24 cellular contexts compared by ENCODE assay signal in the genomic region with DNA sequence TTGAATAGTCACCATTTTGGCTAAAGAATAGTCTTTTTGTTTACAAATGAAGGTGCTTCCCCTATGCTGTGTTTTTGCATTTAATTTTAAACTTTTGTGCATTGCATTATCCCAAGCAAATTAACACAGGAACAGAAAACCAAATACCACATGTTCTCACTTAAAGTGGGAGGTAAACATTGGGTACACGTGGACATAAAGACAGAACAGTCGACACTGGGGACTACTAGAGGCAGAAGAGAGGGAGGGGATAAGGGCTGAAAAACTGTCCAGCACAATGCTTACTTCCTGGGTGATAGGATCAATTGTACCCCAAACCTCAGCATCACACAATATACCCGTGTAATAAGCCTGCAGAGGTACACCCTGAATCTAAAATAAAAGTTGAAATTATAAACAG.
"Had no signal": no experiment of that assay in that cellular context is flagged by ENCODE, and none has a peak within 500 bp of the region (broad histone marks: within the 10 kb centered on the region; RNA-seq: fewer than 3 reads in every experiment).

No MANE protein-coding gene starts in this region.

- H3K27me3 ChIP-seq: body of pancreas, heart right ventricle, vagina had no signal

- H3K27me3 Mint-ChIP-seq: activated CD4-positive, alpha-beta T cell treated with anti-CD3 and anti-CD28 coated beads, Interleukin-2, amount 10 ng/mL, durations not matched to agents 7 days and 5 days; activated T-cell treated with anti-CD3 and anti-CD28 coated beads, Interleukin-2, amount 50 U/mL, for 24 hours; memory B cell; stimulated activated naive B cell treated with anti-CD40 and anti-IgM and Interleukin-4, amounts not matched to agents 10 μg/mL and 1 μg/mL and 100 μg/mL, for 72 hours; type B pancreatic cell had no signal

- FAIRE-seq: keratinocyte had no signal

- H3K36me3 ChIP-seq: heart right ventricle, thoracic aorta, vagina, WERI-Rb-1 had no signal

- H3K27ac ChIP-seq: body of pancreas, thoracic aorta, vagina, WERI-Rb-1 had no signal

- ATAC-seq: body of pancreas, left colon, sciatic nerve had no signal

- H3K4me3 Mint-ChIP-seq: activated CD4-positive, alpha-beta T cell treated with anti-CD3 and anti-CD28 coated beads, Interleukin-2, amount 10 ng/mL, durations not matched to agents 7 days and 5 days; activated naive CD4-positive, alpha-beta T cell treated with anti-CD3 and anti-CD28 coated beads for 36 hours; activated T-cell treated with anti-CD3 and anti-CD28 coated beads, Interleukin-2, amount 50 U/mL, for 24 hours; memory B cell; neural crest cell; stimulated activated naive B cell treated with anti-CD40 and anti-IgM and Interleukin-4, amounts not matched to agents 10 μg/mL and 1 μg/mL and 100 μg/mL, for 72 hours; T-helper 2 cell treated with Interferon-gamma antibody and Interleukin-4, amounts not matched to agents 5 μg/mL and 100 μg/mL, for 36 hours; type B pancreatic cell had no signal

- H3K4me3 ChIP-seq: body of pancreas, heart right ventricle, thoracic aorta, vagina had no signal

- DNase-seq: activated CD4-positive, alpha-beta T cell treated with anti-CD3 and anti-CD28 coated beads, Interleukin-2, amount 10 ng/mL, durations not matched to agents 7 days and 5 days; activated CD4-positive, CD25-positive, alpha-beta regulatory T cell treated with anti-CD3 and anti-CD28 coated beads, Interleukin-2, amount 50 U/mL, for 72 hours; activated naive CD4-positive, alpha-beta T cell treated with anti-CD3 and anti-CD28 coated beads for 36 hours; activated T-cell treated with anti-CD3 and anti-CD28 coated beads, Interleukin-2, amount 50 U/mL, for 24 hours; anterior cingulate cortex; body of pancreas; effector CD4-positive, alpha-beta T cell; heart right ventricle; left colon; posterior cingulate gyrus; small intestine; stimulated activated CD4-positive, alpha-beta T cell treated with anti-CD3 and anti-CD28 coated beads, Interleukin-2, amount 100 ng/mL, for 48 hours; stimulated activated CD8-positive, alpha-beta memory T cell treated with anti-CD3 and anti-CD28 coated beads, Interleukin-4, amount 100 ng/mL, for 48 hours; stimulated activated naive B cell treated with anti-CD40 and anti-IgM and Interleukin-4, amounts not matched to agents 10 μg/mL and 1 μg/mL and 100 μg/mL, for 72 hours; WERI-Rb-1 had no signal

- H3K9me3 ChIP-seq: body of pancreas, heart right ventricle, thoracic aorta, vagina had no signal

- H3K27ac Mint-ChIP-seq: activated CD4-positive, alpha-beta T cell treated with anti-CD3 and anti-CD28 coated beads, Interleukin-2, amount 10 ng/mL, durations not matched to agents 7 days and 5 days; activated T-cell treated with anti-CD3 and anti-CD28 coated beads, Interleukin-2, amount 50 U/mL, for 24 hours; activated T-helper 2 cell treated with anti-CD3 and anti-CD28 coated beads, Interferon-gamma antibody, Interleukin-2, Interleukin-4, amounts not matched to agents 10 μg/mL and 5 μg/mL and 100 μg/mL, durations not matched to agents 14 hours and 24 hours and 36 hours; memory B cell; stimulated activated naive B cell treated with anti-CD40 and anti-IgM and Interleukin-4, amounts not matched to agents 10 μg/mL and 1 μg/mL and 100 μg/mL, for 72 hours; T-helper 2 cell treated with Interferon-gamma antibody and Interleukin-4, amounts not matched to agents 5 μg/mL and 100 μg/mL, for 36 hours; type B pancreatic cell had no signal

- H3K9me3 Mint-ChIP-seq: activated naive CD4-positive, alpha-beta T cell treated with anti-CD3 and anti-CD28 coated beads for 36 hours; activated T-cell treated with anti-CD3 and anti-CD28 coated beads, Interleukin-2, amount 50 U/mL, for 24 hours; memory B cell; neural crest cell; stimulated activated naive B cell treated with anti-CD40 and anti-IgM and Interleukin-4, amounts not matched to agents 10 μg/mL and 1 μg/mL and 100 μg/mL, for 72 hours; T-helper 2 cell treated with Interferon-gamma antibody and Interleukin-4, amounts not matched to agents 5 μg/mL and 100 μg/mL, for 36 hours; type B pancreatic cell had no signal
